ENCODE assay signal across 9 cellular contexts in genomic region chr17:50152736-50153135, GRCh38. TPM values are rescaled to one million over a fixed set of nuclear protein-coding genes. Genes with fewer than 3 reads are reported as not detected.
DNase-seq lines count a peak whose midpoint lies in the region; ATAC-seq and TF ChIP-seq lines count a peak whose summit lies in the region.
"Had no signal": no experiment of that assay in that cellular context is flagged by ENCODE, and none has a peak within 500 bp of the region (broad histone marks: within the 10 kb centered on the region; RNA-seq: fewer than 3 reads in every experiment).

No MANE protein-coding gene starts in this region.

- DNase-seq in IMR-90 (no peak), right lobe of liver (peak in 1 of 3 donors; percentile 48), suprapubic skin (ENCODE audit: low spot score in 2 of 2) (no peak), left colon (no peak)
- DNase-seq in activated naive CD8-positive, alpha-beta T cell treated with anti-CD3 and anti-CD28 coated beads for 36 hours: no peak
- no peak for DNase-seq in activated CD4-positive, CD25-positive, alpha-beta regulatory T cell (lab: John Stamatoyannopoulos, UW)
- DNase-seq: activated CD4-positive, alpha-beta T cell treated with anti-CD3 and anti-CD28 coated beads, Interleukin-2, amount 50 U/mL, for 4 hours; stimulated activated naive B cell treated with anti-CD40 and anti-IgM and Interleukin-4, amounts not matched to agents 10 μg/mL and 1 μg/mL and 100 μg/mL, for 72 hours had no signal

- POLR2A ChIA-PET in IMR-90 (lab: Charles Lee; ENCODE audit: unreplicated experiment): interaction anchor here (0.5 to 0.8 kb wide), 2 partner anchors 48 to 103 kb away, joined by 3 to 9 read pairs; no protein-coding TSS in a partner anchor

- H4K91ac ChIP-seq in IMR-90 (ENCODE audit: insufficient read depth, low read depth, low read length): peak overlapping the region; percentile 99; the same call in 1 of the 2 replicates

- H2AFZ ChIP-seq in IMR-90 (replicated peaks; ENCODE audit: low read length, poor library complexity): no peak overlapping the region

- H3K23ac ChIP-seq in IMR-90 (ENCODE audit: low read depth, low read length): no peak overlapping the region

- in situ Hi-C loops in IMR-90 (cut with MboI; ENCODE audit: low sequenced_read_pairs): no loop called here

- no peak for TF ChIP-seq POLR2A in IMR-90 (IDR thresholded peaks at IDR 0.05; ENCODE audit: low read depth, low read length)
- no peak for TF ChIP-seq POLR2A in right lobe of liver (IDR thresholded peaks at IDR 0.05)
- no peak for TF ChIP-seq POLR2A in suprapubic skin (IDR thresholded peaks at IDR 0.05)

- H3K9ac ChIP-seq in IMR-90 (ENCODE audit: low read depth, low read length): 0 out of 2 replicates have a peak overlapping the region, but pooled peaks have one; percentile 93

- no peaks in the 10 kb centered on the region for H3K9me3 Mint-ChIP-seq in activated naive CD8-positive, alpha-beta T cell treated with anti-CD3 and anti-CD28 coated beads for 36 hours
- H3K9me3 Mint-ChIP-seq: stimulated activated naive B cell treated with anti-CD40 and anti-IgM and Interleukin-4, amounts not matched to agents 10 μg/mL and 1 μg/mL and 100 μg/mL, for 72 hours had no signal

- peak overlapping the region; percentile 97 for H2AK9ac ChIP-seq in IMR-90 (replicated peaks; ENCODE audit: low read depth, low read length, poor library complexity)

- H4K20me1 ChIP-seq in IMR-90 (ENCODE audit: insufficient read depth, low read length): peaks cover 15% of the 10 kb centered on the region

- H2BK20ac ChIP-seq in IMR-90 (ENCODE audit: low read depth, low read length): peak overlapping the region; percentile 88; the same call in 1 of the 2 replicates

- peak overlapping the region; percentile 96 to 100; a peak in 3 of 4 replicates for H4K8ac ChIP-seq in IMR-90 (ENCODE audit: low read depth in 2 of 2, low read length in 2 of 2)

- peak overlapping the region; percentile 99 for H2AK5ac ChIP-seq in IMR-90 (ENCODE audit: low read depth, low read length)

- H3K4ac ChIP-seq in IMR-90 (ENCODE audit: low read depth, low read length): peak overlapping the region; percentile 100

- no CpG with 5 or more reads among the region's 7 CpGs for WGBS in IMR-90 (ENCODE audit: extremely low coverage in 2 of 2, insufficient read length in 1 of 2), 2 experiments
- 60% methylated on average over 1 of the region's 7 CpGs for WGBS in right lobe of liver (ENCODE audit: insufficient coverage, low coverage, low lambda C conversion rate, missing lambda C conversion rate)
- 67% methylated on average over 3 of the region's 7 CpGs for WGBS in suprapubic skin

- H3K56ac ChIP-seq in IMR-90 (ENCODE audit: extremely low read depth, insufficient read depth, low read length): no peak overlapping the region

- H2BK120ac ChIP-seq in IMR-90 (ENCODE audit: low read depth, low read length): peak overlapping the region; percentile 98; the same call in 1 of the 2 replicates

- H3K4me3 Mint-ChIP-seq in activated naive CD8-positive, alpha-beta T cell treated with anti-CD3 and anti-CD28 coated beads for 36 hours: no peak overlapping the region

- no peaks in the 10 kb centered on the region for H3K27me3 ChIP-seq in IMR-90 (ENCODE audit: control insufficient read depth, insufficient read depth, low read length)
- no peaks in the 10 kb centered on the region for H3K27me3 ChIP-seq in right lobe of liver
- no peaks in the 10 kb centered on the region for H3K27me3 ChIP-seq in suprapubic skin

- H3K27me3 Mint-ChIP-seq in activated naive CD8-positive, alpha-beta T cell treated with anti-CD3 and anti-CD28 coated beads for 36 hours: no peaks in the 10 kb centered on the region
- H3K27me3 Mint-ChIP-seq: stimulated activated naive B cell treated with anti-CD40 and anti-IgM and Interleukin-4, amounts not matched to agents 10 μg/mL and 1 μg/mL and 100 μg/mL, for 72 hours had no signal

- ATAC-seq in IMR-90 (ENCODE audit: low read depth) (no peak), right lobe of liver (no peak), left colon (no peak), HG03439 (IDR thresholded peaks at IDR 0.05; ENCODE audit: unreplicated experiment) (no peak)
- ATAC-seq: stimulated activated naive B cell treated with anti-CD40 and anti-IgM and Interleukin-4, amounts not matched to agents 10 μg/mL and 1 μg/mL and 100 μg/mL, for 72 hours had no signal

- TF ChIP-seq CTCF in IMR-90 (conservative IDR thresholded peaks at IDR 0.05; ENCODE audit: low read depth, low read length) (no peak), right lobe of liver (IDR thresholded peaks at IDR 0.05) (no peak), suprapubic skin (IDR thresholded peaks at IDR 0.05) (no peak)

- no peak overlapping the region for H3K4me3 ChIP-seq in IMR-90 (ENCODE audit: insufficient read depth, low read depth, low read length)
- H3K4me3 ChIP-seq in right lobe of liver: no peak overlapping the region
- no peak overlapping the region for H3K4me3 ChIP-seq in suprapubic skin

- TF ChIP-seq RAD21 in IMR-90 (IDR thresholded peaks at IDR 0.05; ENCODE audit: low read length): no peak

- H3K27ac ChIP-seq in IMR-90 (ENCODE audit: insufficient read depth, low read length) (no peak overlapping the region), right lobe of liver (peak overlapping the region in 2 of 3 donors; percentile 50 to 89), suprapubic skin (peak overlapping the region; percentile 86)

- no peak overlapping the region for H2BK5ac ChIP-seq in IMR-90 (ENCODE audit: low read depth, low read length, poor library complexity, severe bottlenecking)

- H3K9me3 ChIP-seq in IMR-90 (ENCODE audit: control insufficient read depth, insufficient read depth, low read length): no peaks in the 10 kb centered on the region
- H3K9me3 ChIP-seq in right lobe of liver: no peaks in the 10 kb centered on the region
- no peaks in the 10 kb centered on the region for H3K9me3 ChIP-seq in suprapubic skin

- H3K36me3 ChIP-seq in IMR-90 (ENCODE audit: control insufficient read depth, insufficient read depth, low read length) (no peaks in the 10 kb centered on the region), right lobe of liver (no peaks in the 10 kb centered on the region), suprapubic skin (no peaks in the 10 kb centered on the region)

- intact Hi-C loops in IMR-90 (cut with micrococcal nuclease): no loop called here
- intact Hi-C loops in right lobe of liver (cut with DNase I): no loop called here
- intact Hi-C loops in left colon (cut with DNase I, micrococcal nuclease): no loop called here

- CTCF ChIA-PET in IMR-90 (lab: Yijun Ruan, JAX): interaction anchor here (1.2 kb wide), 1 partner anchor 209 kb away, joined by 3 read pairs; no protein-coding TSS in a partner anchor

- peaks cover 10% of the 10 kb centered on the region for H3K4me1 ChIP-seq in IMR-90 (ENCODE audit: control insufficient read depth, insufficient read depth, low read length)
- peaks cover 0 to 21% (median 4%) of the 10 kb centered on the region in 4 donors for H3K4me1 ChIP-seq in right lobe of liver
- peaks cover 76% of the 10 kb centered on the region for H3K4me1 ChIP-seq in suprapubic skin

- H3K9me1 ChIP-seq in IMR-90 (ENCODE audit: insufficient read depth, low read length): peaks cover 4% of the 10 kb centered on the region; the same call in 1 of the 2 replicates

- TF ChIP-seq EP300 in suprapubic skin (IDR thresholded peaks at IDR 0.05): no peak

- no peak overlapping the region; the same call in 1 of the 2 replicates for H3K14ac ChIP-seq in IMR-90 (replicated peaks; ENCODE audit: low read depth, low read length)

- peaks cover 3% of the 10 kb centered on the region for H3K36me3 Mint-ChIP-seq in activated naive CD8-positive, alpha-beta T cell treated with anti-CD3 and anti-CD28 coated beads for 36 hours

- BruUV-seq in IMR-90 (replicated peaks; lab: Mats Ljungman, UMichigan): no TSS peak

- no peak overlapping the region for H3K18ac ChIP-seq in IMR-90 (ENCODE audit: low read depth, low read length)

- dilution Hi-C loops in IMR-90 (cut with HindIII; ENCODE audit: low sequenced_read_pairs, unreplicated experiment): no loop called here

- no peak overlapping the region for H4K5ac ChIP-seq in IMR-90 (ENCODE audit: low read depth, low read length)

- no peak overlapping the region for H3K4me2 ChIP-seq in IMR-90 (ENCODE audit: low read depth, low read length)

- H3K4me1 Mint-ChIP-seq in activated naive CD8-positive, alpha-beta T cell treated with anti-CD3 and anti-CD28 coated beads for 36 hours: peaks cover 33% of the 10 kb centered on the region

- peaks cover 0 to 34% of the 10 kb centered on the region in 2 experiments; a peak in 2 of 4 replicates for H3K79me1 ChIP-seq in IMR-90 (ENCODE audit: low read depth in 1 of 2, low read length in 2 of 2)

- peak overlapping the region; percentile 91; the same call in 1 of the 3 replicates for H2BK15ac ChIP-seq in IMR-90 (ENCODE audit: low read depth, low read length)

- H3K27ac Mint-ChIP-seq in activated naive CD8-positive, alpha-beta T cell treated with anti-CD3 and anti-CD28 coated beads for 36 hours: peak overlapping the region; percentile 95

RNA-seq across cellular contexts. Expression of gene PPP1R9B, which starts 2.3 kb away (rescaled TPM):
- total RNA-seq in IMR-90 (2012; rRNA removed) (28.0 and 38.6 TPM in 2 replicates), right lobe of liver (10 to 100 TPM in 5 of 6 experiments, 1 to 10 TPM in 1; 9.9 to 18.1 (median 12.0) TPM), suprapubic skin (10 to 100 TPM; 21.5 to 26.2 (median 23.7) TPM), left colon (10 to 100 TPM; 30.6 to 34.3 TPM)
- polyA plus RNA-seq in IMR-90 (2012; rRNA removed): 23.0 and 25.8 TPM in 2 replicates
- 16.2 and 19.3 TPM in 2 replicates for polyA plus RNA-seq in IMR-90 (2012; cell fraction: cytosol; rRNA removed)
- 42.2 and 55.1 TPM in 2 replicates for polyA plus RNA-seq in IMR-90 (2012; cell fraction: nucleus; rRNA removed; ENCODE audit: low replicate concordance)
- total RNA-seq in activated naive CD8-positive, alpha-beta T cell treated with anti-CD3 and anti-CD28 coated beads for 36 hours: 10 to 100 TPM; 50.9 to 52.0 TPM

RNA-seq across cellular contexts. Expression of gene SGCA, which starts 13.1 kb away (rescaled TPM):
- not detected in 2 replicates for total RNA-seq in IMR-90 (2012; rRNA removed)
- polyA plus RNA-seq in IMR-90 (2012; rRNA removed): 0.19 and 0.55 TPM in 2 replicates
- polyA plus RNA-seq in IMR-90 (2012; cell fraction: cytosol; rRNA removed): 0.36 and 0.43 TPM in 2 replicates
- 0.34 TPM in 1 of 2 replicates, not detected in the other for polyA plus RNA-seq in IMR-90 (2012; cell fraction: nucleus; rRNA removed; ENCODE audit: low replicate concordance)
- total RNA-seq in activated naive CD8-positive, alpha-beta T cell treated with anti-CD3 and anti-CD28 coated beads for 36 hours: under 1 TPM in 1 of 2 experiments, not detected in 1; 0.38 TPM
- 1 to 10 TPM in 4 of 6 experiments, under 1 TPM in 2; 0.48 to 2.8 (median 1.6) TPM for total RNA-seq in right lobe of liver
- total RNA-seq in suprapubic skin: 1 to 10 TPM; 2.1 to 5.8 (median 4.0) TPM
- total RNA-seq in left colon: 1 to 10 TPM in 1 of 2 donors, under 1 TPM in 1; 0.31 to 4.7 TPM

RNA-seq across cellular contexts. Expression of gene SAMD14, which starts 22.8 kb away (rescaled TPM):
- total RNA-seq in IMR-90 (2012; rRNA removed) (1.4 TPM in 2 replicates), right lobe of liver (1 to 10 TPM in 2 of 6 experiments, under 1 TPM in 3, not detected in 1; 0.50 to 3.8 (median 0.77) TPM), suprapubic skin (under 1 TPM in 1 of 4 donors, not detected in 3; 0.68 TPM), left colon (under 1 TPM; 0.70 to 0.92 TPM)
- 6.2 and 6.7 TPM in 2 replicates for polyA plus RNA-seq in IMR-90 (2012; rRNA removed)
- polyA plus RNA-seq in IMR-90 (2012; cell fraction: cytosol; rRNA removed): 2.7 and 5.4 TPM in 2 replicates
- 20.9 and 34.4 TPM in 2 replicates for polyA plus RNA-seq in IMR-90 (2012; cell fraction: nucleus; rRNA removed; ENCODE audit: low replicate concordance)
- under 1 TPM; 0.47 to 0.66 TPM for total RNA-seq in activated naive CD8-positive, alpha-beta T cell treated with anti-CD3 and anti-CD28 coated beads for 36 hours

RNA-seq across cellular contexts. Expression of gene COL1A1, which starts 48.7 kb away (rescaled TPM):
- total RNA-seq in IMR-90 (2012; rRNA removed): 1,825 and 2,180 TPM in 2 replicates
- polyA plus RNA-seq in IMR-90 (2012; rRNA removed): 4,117 and 4,350 TPM in 2 replicates
- polyA plus RNA-seq in IMR-90 (2012; cell fraction: cytosol; rRNA removed): 6,648 and 7,973 TPM in 2 replicates
- 7,018 and 18,611 TPM in 2 replicates for polyA plus RNA-seq in IMR-90 (2012; cell fraction: nucleus; rRNA removed; ENCODE audit: low replicate concordance)
- total RNA-seq in activated naive CD8-positive, alpha-beta T cell treated with anti-CD3 and anti-CD28 coated beads for 36 hours: under 1 TPM; 0.72 to 0.78 TPM
- 100 to 1,000 TPM in 1 of 6 experiments, 10 to 100 TPM in 4, 1 to 10 TPM in 1; 9.3 to 109 (median 34.7) TPM for total RNA-seq in right lobe of liver
- 10 to 100 TPM; 19.2 to 56.8 (median 33.1) TPM for total RNA-seq in suprapubic skin
- total RNA-seq in left colon: 10 to 100 TPM; 33.5 to 91.9 TPM

RNA-seq across cellular contexts. Expression of gene PDK2, which starts 57.6 kb away (rescaled TPM):
- total RNA-seq in IMR-90 (2012; rRNA removed): 26.7 and 38.0 TPM in 2 replicates
- 104 and 113 TPM in 2 replicates for polyA plus RNA-seq in IMR-90 (2012; rRNA removed)
- 45.0 and 131 TPM in 2 replicates for polyA plus RNA-seq in IMR-90 (2012; cell fraction: cytosol; rRNA removed)
- polyA plus RNA-seq in IMR-90 (2012; cell fraction: nucleus; rRNA removed; ENCODE audit: low replicate concordance): 71.2 and 130 TPM in 2 replicates
- 10 to 100 TPM in 1 of 2 experiments, 1 to 10 TPM in 1; 9.4 to 12.9 TPM for total RNA-seq in activated naive CD8-positive, alpha-beta T cell treated with anti-CD3 and anti-CD28 coated beads for 36 hours
- total RNA-seq in right lobe of liver: 10 to 100 TPM; 25.0 to 58.0 (median 44.8) TPM
- 100 to 1,000 TPM in 2 of 4 donors, 10 to 100 TPM in 2; 33.2 to 114 (median 69.6) TPM for total RNA-seq in suprapubic skin
- 10 to 100 TPM; 59.5 to 71.4 TPM for total RNA-seq in left colon
